ENCODE assay signal across 27 cellular contexts in the genomic region with DNA sequence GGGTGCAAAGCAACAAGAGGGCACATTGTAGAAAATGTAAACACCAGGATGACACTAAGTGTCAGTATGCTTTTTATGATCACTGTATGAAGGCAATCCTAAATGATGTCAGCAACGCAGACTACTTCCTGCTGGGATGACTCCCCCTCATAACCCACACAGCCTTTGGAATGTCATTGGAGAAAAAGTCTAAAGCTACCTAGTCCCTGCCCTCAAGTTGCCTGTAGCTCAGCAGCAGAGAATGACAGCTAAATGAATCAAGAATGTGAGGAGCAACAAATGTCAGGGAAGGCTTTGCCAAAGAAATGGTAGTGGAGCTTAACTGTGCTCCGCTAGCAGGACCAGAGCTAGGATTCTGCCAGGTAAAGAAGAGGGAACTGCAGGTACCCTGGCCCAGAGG.
A peak's percentile ranks its signal among the peaks of the same experiment; 100 is the strongest.
DNase-seq lines count a peak whose midpoint lies in the region; ATAC-seq, FAIRE-seq and TF ChIP-seq lines count a peak whose summit lies in the region.
"Had no signal": no experiment of that assay in that cellular context is flagged by ENCODE, and none has a peak within 500 bp of the region (broad histone marks: within the 10 kb centered on the region; RNA-seq: fewer than 3 reads in every experiment).

No MANE protein-coding gene starts in this region.

- ATAC-seq in activated naive CD8-positive, alpha-beta T cell treated with anti-CD3 and anti-CD28 coated beads, Interleukin-2, amount 50 U/mL, for 24 hours, result no peak
- ATAC-seq in upper lobe of left lung (ENCODE audit: low FRiP score in 2 of 2), result no peak
- ATAC-seq: esophagus mucosa, GM23338 had no signal

- TF ChIP-seq EP300 in upper lobe of left lung (IDR thresholded peaks at IDR 0.05), result no peak

- H3K4me1 ChIP-seq in astrocyte (ENCODE audit: insufficient read depth, low read length), result peaks cover 31% of the 10 kb centered on the region
- H3K4me1 ChIP-seq in upper lobe of left lung, result no peaks in the 10 kb centered on the region
- H3K4me1 ChIP-seq: SJCRH30, vagina had no signal

- no peak overlapping the region for H3K4me3 Mint-ChIP-seq in activated naive CD8-positive, alpha-beta T cell treated with anti-CD3 and anti-CD28 coated beads, Interleukin-2, amount 50 U/mL, for 24 hours
- H3K4me3 Mint-ChIP-seq in activated naive CD8-positive, alpha-beta T cell treated with anti-CD3 and anti-CD28 coated beads for 36 hours, result no peak overlapping the region
- H3K4me3 Mint-ChIP-seq in astrocyte (ENCODE audit: unreplicated experiment) (no peak overlapping the region), glutamatergic neuron (ENCODE audit: unreplicated experiment) (no peak overlapping the region)
- H3K4me3 Mint-ChIP-seq: GM23338; T-helper 1 cell treated with Interleukin-12 subunit alpha and Interleukin-12 subunit beta and Interleukin-4 antibody, amounts not matched to agents 30 μg/mL and 1 μg/mL, for 36 hours had no signal

- TF ChIP-seq POLR2A in upper lobe of left lung (IDR thresholded peaks at IDR 0.05), result no peak

- 88 to 89% methylated on average over 2 of the region's 2 CpGs for WGBS in upper lobe of left lung, 2 donors

- no peaks in the 10 kb centered on the region for H3K79me2 ChIP-seq in astrocyte (ENCODE audit: insufficient read depth, low read length)

- DNase-seq in activated naive CD8-positive, alpha-beta T cell treated with anti-CD3 and anti-CD28 coated beads, Interleukin-2, amount 50 U/mL, for 24 hours, result no peak
- no peak for DNase-seq in activated naive CD8-positive, alpha-beta T cell treated with anti-CD3 and anti-CD28 coated beads for 36 hours
- DNase-seq in astrocyte (ENCODE audit: low read depth) (peak; percentile 64), iris pigment epithelial cell (ENCODE audit: low read depth) (peak; percentile 30), stromal cell of bone marrow (ENCODE audit: low read depth) (peak; percentile 2), glutamatergic neuron (no peak), upper lobe of left lung (no peak)
- no peak for DNase-seq in activated naive CD4-positive, alpha-beta T cell (lab: John Stamatoyannopoulos, UW)
- DNase-seq: 8988T; activated CD4-positive, alpha-beta T cell treated with anti-CD3 and anti-CD28 coated beads, Interleukin-2, amount 50 U/mL, for 1 hour; activated CD8-positive, alpha-beta memory T cell treated with anti-CD3 and anti-CD28 coated beads, Interleukin-2, amount 50 U/mL, for 48 hours; activated effector memory CD4-positive, alpha-beta T cell treated with anti-CD3 and anti-CD28 coated beads, Interleukin-2, amount 50 U/mL, for 16 hours; adrenal gland; C1 segment of cervical spinal cord; central memory CD4-positive, alpha-beta T cell; KG1; MV-4-11; NCI-H187; NCI-H345; SJCRH30 had no signal

- no peak overlapping the region for H3K9ac ChIP-seq in astrocyte (ENCODE audit: low read length)

- H3K4me1 Mint-ChIP-seq in activated naive CD8-positive, alpha-beta T cell treated with anti-CD3 and anti-CD28 coated beads, Interleukin-2, amount 50 U/mL, for 24 hours, result peaks cover 22% of the 10 kb centered on the region
- H3K4me1 Mint-ChIP-seq in activated naive CD8-positive, alpha-beta T cell treated with anti-CD3 and anti-CD28 coated beads for 36 hours, result peaks cover 17% of the 10 kb centered on the region
- H3K4me1 Mint-ChIP-seq in astrocyte (ENCODE audit: low read depth, unreplicated experiment) (peaks cover 27% of the 10 kb centered on the region), glutamatergic neuron (ENCODE audit: low read depth, unreplicated experiment) (peaks cover 9% of the 10 kb centered on the region)

- H3K4me3 ChIP-seq in astrocyte (ENCODE audit: insufficient read depth, low read depth, low read length) (no peak overlapping the region), upper lobe of left lung (no peak overlapping the region)
- H3K4me3 ChIP-seq: adrenal gland, GM23338, SJCRH30, vagina had no signal

- H3K27me3 ChIP-seq in astrocyte (ENCODE audit: insufficient read depth, low read length), result no peaks in the 10 kb centered on the region
- H3K27me3 ChIP-seq in upper lobe of left lung, result no peaks in the 10 kb centered on the region
- H3K27me3 ChIP-seq: adrenal gland, neutrophil, SJCRH30, vagina had no signal

- H3K36me3 ChIP-seq in astrocyte (ENCODE audit: insufficient read depth, low read length) (no peaks in the 10 kb centered on the region), upper lobe of left lung (no peaks in the 10 kb centered on the region)
- H3K36me3 ChIP-seq: adrenal gland, neutrophil, SJCRH30, vagina had no signal

- no peak for FAIRE-seq in astrocyte (lab: Jason Lieb, UNC)
- FAIRE-seq: G401.6 had no signal

- H3K9me3 ChIP-seq in astrocyte (ENCODE audit: insufficient read depth, low read depth, low read length), result no peaks in the 10 kb centered on the region
- H3K9me3 ChIP-seq in upper lobe of left lung, result no peaks in the 10 kb centered on the region
- H3K9me3 ChIP-seq: adrenal gland, neutrophil, SJCRH30, vagina had no signal

- H3K27ac ChIP-seq in astrocyte (ENCODE audit: low read depth, low read length) (peak overlapping the region; percentile 40), upper lobe of left lung (no peak overlapping the region)
- H3K27ac ChIP-seq: adrenal gland, neutrophil, SJCRH30, vagina, VCaP had no signal

- no peaks in the 10 kb centered on the region for H4K20me1 ChIP-seq in astrocyte (ENCODE audit: insufficient read depth, low read length)

- no peaks in the 10 kb centered on the region for H3K9me3 Mint-ChIP-seq in activated naive CD8-positive, alpha-beta T cell treated with anti-CD3 and anti-CD28 coated beads, Interleukin-2, amount 50 U/mL, for 24 hours
- no peaks in the 10 kb centered on the region for H3K9me3 Mint-ChIP-seq in activated naive CD8-positive, alpha-beta T cell treated with anti-CD3 and anti-CD28 coated beads for 36 hours
- H3K9me3 Mint-ChIP-seq in astrocyte (ENCODE audit: unreplicated experiment), result peaks cover 7% of the 10 kb centered on the region
- H3K9me3 Mint-ChIP-seq in glutamatergic neuron (ENCODE audit: unreplicated experiment), result peaks cover 2% of the 10 kb centered on the region
- H3K9me3 Mint-ChIP-seq: GM23338; T-helper 1 cell treated with Interleukin-12 subunit alpha and Interleukin-12 subunit beta and Interleukin-4 antibody, amounts not matched to agents 30 μg/mL and 1 μg/mL, for 36 hours had no signal

- no peaks in the 10 kb centered on the region for H3K36me3 Mint-ChIP-seq in activated naive CD8-positive, alpha-beta T cell treated with anti-CD3 and anti-CD28 coated beads, Interleukin-2, amount 50 U/mL, for 24 hours (ENCODE audit: low read depth)
- H3K36me3 Mint-ChIP-seq in activated naive CD8-positive, alpha-beta T cell treated with anti-CD3 and anti-CD28 coated beads for 36 hours, result no peaks in the 10 kb centered on the region
- no peaks in the 10 kb centered on the region for H3K36me3 Mint-ChIP-seq in astrocyte (ENCODE audit: low read depth, unreplicated experiment)
- H3K36me3 Mint-ChIP-seq in glutamatergic neuron (ENCODE audit: unreplicated experiment), result no peaks in the 10 kb centered on the region

- TF ChIP-seq CTCF in astrocyte (IDR thresholded peaks at IDR 0.05; ENCODE audit: insufficient read depth, low read depth, low read length) (no peak), glutamatergic neuron (IDR thresholded peaks at IDR 0.05; ENCODE audit: partially characterized antibody, unreplicated experiment) (no peak), upper lobe of left lung (IDR thresholded peaks at IDR 0.05) (no peak)

- H3K27ac Mint-ChIP-seq in activated naive CD8-positive, alpha-beta T cell treated with anti-CD3 and anti-CD28 coated beads, Interleukin-2, amount 50 U/mL, for 24 hours, result peak overlapping the region; percentile 21
- no peak overlapping the region for H3K27ac Mint-ChIP-seq in activated naive CD8-positive, alpha-beta T cell treated with anti-CD3 and anti-CD28 coated beads for 36 hours
- H3K27ac Mint-ChIP-seq in astrocyte (ENCODE audit: unreplicated experiment) (peak overlapping the region; percentile 42), glutamatergic neuron (ENCODE audit: unreplicated experiment) (no peak overlapping the region)
- H3K27ac Mint-ChIP-seq: GM23338; T-helper 1 cell treated with Interleukin-12 subunit alpha and Interleukin-12 subunit beta and Interleukin-4 antibody, amounts not matched to agents 30 μg/mL and 1 μg/mL, for 36 hours had no signal

- peaks cover 2% of the 10 kb centered on the region for H3K27me3 Mint-ChIP-seq in activated naive CD8-positive, alpha-beta T cell treated with anti-CD3 and anti-CD28 coated beads, Interleukin-2, amount 50 U/mL, for 24 hours
- no peaks in the 10 kb centered on the region for H3K27me3 Mint-ChIP-seq in activated naive CD8-positive, alpha-beta T cell treated with anti-CD3 and anti-CD28 coated beads for 36 hours
- H3K27me3 Mint-ChIP-seq in astrocyte (ENCODE audit: low read depth, unreplicated experiment), result no peaks in the 10 kb centered on the region
- H3K27me3 Mint-ChIP-seq in glutamatergic neuron (ENCODE audit: unreplicated experiment), result peaks cover 8% of the 10 kb centered on the region

- H3K4me2 ChIP-seq in astrocyte (ENCODE audit: low read length), result peak overlapping the region; percentile 45
- H3K4me2 ChIP-seq: GM23338 had no signal

- H2AFZ ChIP-seq in astrocyte (ENCODE audit: low read depth, low read length), result peak overlapping the region; percentile 24
- H2AFZ ChIP-seq: GM23338 had no signal

Comparison
In these comparisons a context has a peak if more than half of its experiments do, and no peak if none do; other contexts are left out.
1. H3K27ac Mint-ChIP-seq: peak in activated naive CD8-positive, alpha-beta T cell treated with anti-CD3 and anti-CD28 coated beads, Interleukin-2, amount 50 U/mL, for 24 hours (single experiment) and astrocyte (single experiment); none in activated naive CD8-positive, alpha-beta T cell treated with anti-CD3 and anti-CD28 coated beads for 36 hours (single experiment) and glutamatergic neuron (single experiment).
2. DNase-seq: peak in astrocyte (single experiment), iris pigment epithelial cell (single experiment) and stromal cell of bone marrow (single experiment); none in activated naive CD8-positive, alpha-beta T cell treated with anti-CD3 and anti-CD28 coated beads, Interleukin-2, amount 50 U/mL, for 24 hours (single experiment), activated naive CD8-positive, alpha-beta T cell treated with anti-CD3 and anti-CD28 coated beads for 36 hours (single experiment), glutamatergic neuron (single experiment), upper lobe of left lung (0 of 2) and activated naive CD4-positive, alpha-beta T cell (0 of 4).